ENCODE assay signal across 8 cellular contexts in the genomic region with DNA sequence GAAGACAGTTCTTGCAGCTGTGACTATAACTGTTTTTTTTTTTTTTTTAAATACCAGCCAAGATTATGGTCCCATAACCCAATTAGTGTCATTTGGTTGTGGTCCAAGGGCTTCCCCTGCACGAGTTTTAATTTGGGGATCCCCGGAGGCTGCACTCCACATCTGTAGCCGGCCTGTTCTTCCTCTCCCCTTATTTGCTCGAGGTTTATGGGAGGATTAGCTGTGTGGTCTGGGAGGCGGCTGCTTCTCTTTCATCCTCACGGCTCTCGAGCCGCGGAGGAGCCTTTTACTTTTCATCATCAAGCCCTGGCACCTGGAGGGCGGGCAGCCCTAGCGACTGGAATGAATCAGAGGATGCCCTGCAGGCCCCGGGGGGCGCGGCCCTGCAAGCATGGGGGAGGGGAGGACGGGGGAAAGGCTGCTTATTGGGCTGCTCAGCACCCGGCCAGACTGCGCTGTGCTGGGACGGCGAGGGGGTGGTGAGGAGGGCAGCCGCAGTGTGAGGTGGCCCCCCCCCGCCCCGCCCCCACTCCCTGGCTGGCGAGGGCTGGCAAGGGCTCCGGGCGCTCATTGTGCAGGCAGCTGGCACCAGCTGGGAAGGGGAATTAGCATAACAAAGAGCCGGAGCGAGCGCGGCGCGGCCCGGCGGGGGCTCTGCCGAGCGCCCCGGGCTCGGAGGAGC. TPM values are rescaled to one million over a fixed set of nuclear protein-coding genes. Genes with fewer than 3 reads are reported as not detected.
DNase-seq lines count a peak whose midpoint lies in the region; ATAC-seq and TF ChIP-seq lines count a peak whose summit lies in the region.

No MANE protein-coding gene starts in this region.

- H3K27ac Mint-ChIP-seq in natural killer cell treated with Interleukin-12 subunit alpha and Interleukin-12 subunit beta and Interleukin-15 and Interleukin-18, amount 100 ng/mL, for 72 hours, result no peak overlapping the region

- H3K27me3 Mint-ChIP-seq in natural killer cell treated with Interleukin-12 subunit alpha and Interleukin-12 subunit beta and Interleukin-15 and Interleukin-18, amount 100 ng/mL, for 72 hours, result peaks cover 46 to 48% of the 10 kb centered on the region in 2 donors

- no peaks in the 10 kb centered on the region for H3K36me3 Mint-ChIP-seq in natural killer cell treated with Interleukin-12 subunit alpha and Interleukin-12 subunit beta and Interleukin-15 and Interleukin-18, amount 100 ng/mL, for 72 hours

- peak overlapping the region; percentile 39 for H3K4me3 Mint-ChIP-seq in natural killer cell treated with Interleukin-12 subunit alpha and Interleukin-12 subunit beta and Interleukin-15 and Interleukin-18, amount 100 ng/mL, for 72 hours

- H3K27ac ChIP-seq in VCaP, result peak overlapping the region; percentile 44; the same call in 1 of the 2 replicates

- H3K9me3 Mint-ChIP-seq in natural killer cell treated with Interleukin-12 subunit alpha and Interleukin-12 subunit beta and Interleukin-15 and Interleukin-18, amount 100 ng/mL, for 72 hours, result no peaks in the 10 kb centered on the region

- H3K4me1 Mint-ChIP-seq in natural killer cell treated with Interleukin-12 subunit alpha and Interleukin-12 subunit beta and Interleukin-15 and Interleukin-18, amount 100 ng/mL, for 72 hours (ENCODE audit: low read depth in 2 of 2), result peaks cover 2 to 8% of the 10 kb centered on the region in 2 donors

- TF ChIP-seq CTCF in VCaP (conservative IDR thresholded peaks at IDR 0.05) (no peak), fibroblast of mammary gland (conservative IDR thresholded peaks at IDR 0.05; ENCODE audit: control insufficient read depth, insufficient read depth, low read depth, low read length) (no peak)

- peak; percentile 35 to 80 for DNase-seq in NCI-H446 (lab: John Stamatoyannopoulos, UW)
- DNase-seq in NCI-H446 treated with DMSO at 0.1 percent for 48 hours (lab: John Stamatoyannopoulos, UW), result no peak
- DNase-seq in NCI-H1436 treated with DMSO at 0.1 percent for 48 hours (lab: John Stamatoyannopoulos, UW), result peak; percentile 86
- no peak for DNase-seq in fibroblast of mammary gland (ENCODE audit: low read depth)
- no peak for DNase-seq in natural killer cell treated with Interleukin-12 subunit alpha and Interleukin-12 subunit beta and Interleukin-15 and Interleukin-18, amount 100 ng/mL, for 72 hours (ENCODE audit: low spot score)
- no peak for DNase-seq in HuH-7 (ENCODE audit: low spot score)

- ATAC-seq in natural killer cell treated with Interleukin-12 subunit alpha and Interleukin-12 subunit beta and Interleukin-15 and Interleukin-18, amount 100 ng/mL, for 72 hours, result peak in 1 of 2 donors; percentile 22
- no peak for ATAC-seq in GM21447 (IDR thresholded peaks at IDR 0.05; ENCODE audit: unreplicated experiment)

- H3K4me3 ChIP-seq in fibroblast of mammary gland (ENCODE audit: control insufficient read depth, low read depth, low read length), result peak overlapping the region; percentile 6

RNA-seq across cellular contexts. Expression of a gene that starts 18.5 kb away (rescaled TPM):
- not detected for total RNA-seq in natural killer cell treated with Interleukin-12 subunit alpha and Interleukin-12 subunit beta and Interleukin-15 and Interleukin-18, amount 100 ng/mL, for 72 hours

Comparison
In these comparisons a context has a peak if more than half of its experiments do, and no peak if none do; other contexts are left out.
1. DNase-seq: peak in NCI-H446 (2 of 2) and NCI-H1436 treated with DMSO at 0.1 percent for 48 hours (single experiment); none in NCI-H446 treated with DMSO at 0.1 percent for 48 hours (single experiment), fibroblast of mammary gland (single experiment), natural killer cell treated with Interleukin-12 subunit alpha and Interleukin-12 subunit beta and Interleukin-15 and Interleukin-18, amount 100 ng/mL, for 72 hours (single experiment) and HuH-7 (single experiment).